ENCODE assay signal across 8 cellular contexts in genomic region chr2:85615413-85615728, GRCh38. TPM values are rescaled to one million over a fixed set of nuclear protein-coding genes. Genes with fewer than 3 reads are reported as not detected.
DNase-seq lines count a peak whose midpoint lies in the region; ATAC-seq and TF ChIP-seq lines count a peak whose summit lies in the region.

No MANE protein-coding gene starts in this region.

- peak overlapping the region in 1 of 2 experiments; percentile 42 for H2BK12ac ChIP-seq in mesenchymal stem cell (ENCODE audit: low read length in 2 of 2)

- no peak overlapping the region for H3K4me2 ChIP-seq in mesenchymal stem cell (ENCODE audit: low read length, poor library complexity, severe bottlenecking)

- no peak for TF ChIP-seq POLR2A in upper lobe of left lung (IDR thresholded peaks at IDR 0.05)

- intact Hi-C loops in Right ventricle myocardium inferior (cut with DNase I) = no loop called here
- intact Hi-C loops in activated T-helper 2 cell treated with anti-CD3 and anti-CD28 coated beads, Interferon-gamma antibody, Interleukin-2, Interleukin-4, amounts not matched to agents 10 μg/mL and 5 μg/mL and 100 μg/mL, durations not matched to agents 14 hours and 24 hours and 36 hours (cut with micrococcal nuclease) = loop anchor here (5.0 to 10.0 kb wide), 2 partner anchors 492 to 579 kb away; partner anchors contain the start of genes IMMT, MRPL35, POLR1A and PTCD3

- no peak for TF ChIP-seq EP300 in upper lobe of left lung (IDR thresholded peaks at IDR 0.05)

- peaks cover 27% of the 10 kb centered on the region for H3K36me3 Mint-ChIP-seq in activated T-helper 2 cell treated with anti-CD3 and anti-CD28 coated beads, Interferon-gamma antibody, Interleukin-2, Interleukin-4, amounts not matched to agents 10 μg/mL and 5 μg/mL and 100 μg/mL, durations not matched to agents 14 hours and 24 hours and 36 hours (ENCODE audit: low read depth)

- H3K18ac ChIP-seq in mesenchymal stem cell (ENCODE audit: low read depth in 1 of 2, low read length in 2 of 2) = no peak overlapping the region

- H3K4me1 ChIP-seq in cardiac muscle cell (ENCODE audit: low read depth) = peaks cover 10% of the 10 kb centered on the region
- H3K4me1 ChIP-seq in mucosa of stomach (ENCODE audit: control insufficient read depth, insufficient read depth, low read length) = peaks cover 10% of the 10 kb centered on the region
- peaks cover 32 to 54% (median 36%) of the 10 kb centered on the region in 4 donors for H3K4me1 ChIP-seq in upper lobe of left lung
- peaks cover 13% of the 10 kb centered on the region for H3K4me1 ChIP-seq in mesenchymal stem cell (ENCODE audit: control insufficient read depth, insufficient read depth, low read depth, low read length)

- H2BK15ac ChIP-seq in mesenchymal stem cell (ENCODE audit: low read depth, poor library complexity, severe bottlenecking) = no peak overlapping the region

- DNase-seq in cardiac muscle cell (ENCODE audit: low read depth in 1 of 2, low spot score in 1 of 2) (no peak), Right ventricle myocardium inferior (ENCODE audit: missing footprints) (no peak), upper lobe of left lung (no peak), mesenchymal stem cell (no peak), cerebellar nuclear complex (lab: John Stamatoyannopoulos, UW) (no peak)
- no peak for DNase-seq in activated T-helper 2 cell treated with anti-CD3 and anti-CD28 coated beads, Interferon-gamma antibody, Interleukin-2, Interleukin-4, amounts not matched to agents 10 μg/mL and 5 μg/mL and 100 μg/mL, durations not matched to agents 14 hours and 24 hours and 36 hours (ENCODE audit: low spot score)

- peaks cover 12% of the 10 kb centered on the region for H3K4me1 Mint-ChIP-seq in activated T-helper 2 cell treated with anti-CD3 and anti-CD28 coated beads, Interferon-gamma antibody, Interleukin-2, Interleukin-4, amounts not matched to agents 10 μg/mL and 5 μg/mL and 100 μg/mL, durations not matched to agents 14 hours and 24 hours and 36 hours (ENCODE audit: low read depth)

- no peak overlapping the region for H4K91ac ChIP-seq in mesenchymal stem cell (ENCODE audit: low read length)

- H3K9ac ChIP-seq in mucosa of stomach (ENCODE audit: low read length) (peak overlapping the region; percentile 89), mesenchymal stem cell (ENCODE audit: low read length) (no peak overlapping the region)

- peak overlapping the region in 1 of 2 experiments; percentile 50 for H3K4ac ChIP-seq in mesenchymal stem cell (ENCODE audit: low read depth in 1 of 2, low read length in 2 of 2)

- H2AK5ac ChIP-seq in mesenchymal stem cell (ENCODE audit: low read length, severe bottlenecking) = no peak overlapping the region

- no peak overlapping the region for H3K23ac ChIP-seq in mesenchymal stem cell (ENCODE audit: low read length in 2 of 2)

- H3K27me3 Mint-ChIP-seq in activated T-helper 2 cell treated with anti-CD3 and anti-CD28 coated beads, Interferon-gamma antibody, Interleukin-2, Interleukin-4, amounts not matched to agents 10 μg/mL and 5 μg/mL and 100 μg/mL, durations not matched to agents 14 hours and 24 hours and 36 hours (ENCODE audit: low read depth) = no peaks in the 10 kb centered on the region

- H2AFZ ChIP-seq in mesenchymal stem cell (ENCODE audit: low read depth, low read length) = no peak overlapping the region

- no peak overlapping the region for H4K8ac ChIP-seq in mesenchymal stem cell (ENCODE audit: low read length)

- H3K27me3 ChIP-seq in cardiac muscle cell (no peaks in the 10 kb centered on the region), mucosa of stomach (ENCODE audit: control insufficient read depth, insufficient read depth, low read length) (no peaks in the 10 kb centered on the region), upper lobe of left lung (no peaks in the 10 kb centered on the region), mesenchymal stem cell (ENCODE audit: control insufficient read depth in 1 of 2, insufficient read depth in 1 of 2, low read length in 2 of 2) (no peaks in the 10 kb centered on the region)

- peaks cover 5% of the 10 kb centered on the region for H3K36me3 ChIP-seq in cardiac muscle cell
- no peaks in the 10 kb centered on the region for H3K36me3 ChIP-seq in mucosa of stomach (ENCODE audit: control insufficient read depth, insufficient read depth, low read length)
- peaks cover 5 to 17% (median 15%) of the 10 kb centered on the region in 4 donors for H3K36me3 ChIP-seq in upper lobe of left lung
- peaks cover 10 to 17% of the 10 kb centered on the region in 2 experiments for H3K36me3 ChIP-seq in mesenchymal stem cell (ENCODE audit: control insufficient read depth in 1 of 2, insufficient read depth in 2 of 2, low read depth in 1 of 2, low read length in 2 of 2)

- no peak overlapping the region for H3K14ac ChIP-seq in mesenchymal stem cell (ENCODE audit: low read length in 2 of 2)

- H2BK120ac ChIP-seq in mesenchymal stem cell (ENCODE audit: low read depth, low read length) = no peak overlapping the region

- H3K9me3 ChIP-seq in cardiac muscle cell (ENCODE audit: low read depth) = no peaks in the 10 kb centered on the region
- H3K9me3 ChIP-seq in mucosa of stomach (ENCODE audit: control insufficient read depth, low read length) = no peaks in the 10 kb centered on the region
- no peaks in the 10 kb centered on the region for H3K9me3 ChIP-seq in upper lobe of left lung
- no peaks in the 10 kb centered on the region for H3K9me3 ChIP-seq in mesenchymal stem cell (ENCODE audit: control insufficient read depth, low read length)

- H3K4me3 ChIP-seq in cardiac muscle cell (no peak overlapping the region), mucosa of stomach (ENCODE audit: low read length) (no peak overlapping the region), upper lobe of left lung (peak overlapping the region in 2 of 4 donors; percentile 76 to 90), mesenchymal stem cell (ENCODE audit: insufficient read depth in 1 of 2, low read depth in 1 of 2, low read length in 2 of 2) (peak overlapping the region in 1 of 2 experiments; percentile 89)

- WGBS in upper lobe of left lung, 2 donors = 89 to 92% methylated on average over 17 of the region's 17 CpGs
- WGBS in mesenchymal stem cell = 94% methylated on average over 17 of the region's 17 CpGs

- peak overlapping the region; percentile 94 for H3K4me3 Mint-ChIP-seq in activated T-helper 2 cell treated with anti-CD3 and anti-CD28 coated beads, Interferon-gamma antibody, Interleukin-2, Interleukin-4, amounts not matched to agents 10 μg/mL and 5 μg/mL and 100 μg/mL, durations not matched to agents 14 hours and 24 hours and 36 hours (ENCODE audit: low read depth)

- TF ChIP-seq CTCF in cardiac muscle cell (IDR thresholded peaks at IDR 0.05; ENCODE audit: low read depth, low read length) (no peak), upper lobe of left lung (IDR thresholded peaks at IDR 0.05) (no peak)

- peaks cover 3% of the 10 kb centered on the region for H3K79me1 ChIP-seq in mesenchymal stem cell (replicated peaks; ENCODE audit: low read length, poor library complexity, severe bottlenecking)

- H2BK5ac ChIP-seq in mesenchymal stem cell (ENCODE audit: low read depth, low read length, poor library complexity, severe bottlenecking) = no peak overlapping the region

- no peak overlapping the region for H3K27ac Mint-ChIP-seq in activated T-helper 2 cell treated with anti-CD3 and anti-CD28 coated beads, Interferon-gamma antibody, Interleukin-2, Interleukin-4, amounts not matched to agents 10 μg/mL and 5 μg/mL and 100 μg/mL, durations not matched to agents 14 hours and 24 hours and 36 hours

- H3K27ac ChIP-seq in cardiac muscle cell (peak overlapping the region; percentile 85), upper lobe of left lung (peak overlapping the region; percentile 86 to 96 (median 94)), mesenchymal stem cell (ENCODE audit: low read length, poor library complexity, severe bottlenecking) (no peak overlapping the region)

- H3K9me3 Mint-ChIP-seq in activated T-helper 2 cell treated with anti-CD3 and anti-CD28 coated beads, Interferon-gamma antibody, Interleukin-2, Interleukin-4, amounts not matched to agents 10 μg/mL and 5 μg/mL and 100 μg/mL, durations not matched to agents 14 hours and 24 hours and 36 hours = no peaks in the 10 kb centered on the region

- ATAC-seq in Right ventricle myocardium inferior (no peak), upper lobe of left lung (ENCODE audit: low FRiP score in 2 of 2) (no peak), GM18520 (IDR thresholded peaks at IDR 0.05; ENCODE audit: unreplicated experiment) (no peak)

RNA-seq across cellular contexts. Expression of gene USP39, which starts 0.6 kb away (rescaled TPM):
- total RNA-seq in cardiac muscle cell = 110 and 187 TPM in 2 replicates
- 56.0 and 56.6 TPM in 2 replicates for polyA plus RNA-seq in cardiac muscle cell
- total RNA-seq in Right ventricle myocardium inferior = 30.8 TPM
- 84.1 and 90.1 TPM in 2 replicates for total RNA-seq in activated T-helper 2 cell treated with anti-CD3 and anti-CD28 coated beads, Interferon-gamma antibody, Interleukin-2, Interleukin-4, amounts not matched to agents 10 μg/mL and 5 μg/mL and 100 μg/mL, durations not matched to agents 14 hours and 24 hours and 36 hours
- total RNA-seq in upper lobe of left lung = 100 to 1,000 TPM in 1 of 6 donors, 10 to 100 TPM in 5; 36.8 to 176 (median 67.3) TPM
- polyA plus RNA-seq in mesenchymal stem cell (2013, experiment 1 of 2) = 44.6 TPM
- polyA plus RNA-seq in mesenchymal stem cell (2013, experiment 2 of 2) = 44.0 TPM

RNA-seq across cellular contexts. Expression of gene C2orf68, which starts 3.5 kb away (rescaled TPM):
- total RNA-seq in cardiac muscle cell = 32.6 and 35.5 TPM in 2 replicates
- 37.4 and 52.0 TPM in 2 replicates for polyA plus RNA-seq in cardiac muscle cell
- 26.4 TPM for total RNA-seq in Right ventricle myocardium inferior
- 34.7 and 35.6 TPM in 2 replicates for total RNA-seq in activated T-helper 2 cell treated with anti-CD3 and anti-CD28 coated beads, Interferon-gamma antibody, Interleukin-2, Interleukin-4, amounts not matched to agents 10 μg/mL and 5 μg/mL and 100 μg/mL, durations not matched to agents 14 hours and 24 hours and 36 hours
- 10 to 100 TPM; 24.6 to 46.1 (median 34.0) TPM for total RNA-seq in upper lobe of left lung
- 15.8 TPM for polyA plus RNA-seq in mesenchymal stem cell (2013, experiment 1 of 2)
- polyA plus RNA-seq in mesenchymal stem cell (2013, experiment 2 of 2) = 16.0 TPM

RNA-seq across cellular contexts. Expression of gene TMEM150A, which starts 12.9 kb away (rescaled TPM):
- total RNA-seq in cardiac muscle cell = 14.2 and 18.9 TPM in 2 replicates
- polyA plus RNA-seq in cardiac muscle cell = 31.8 and 34.0 TPM in 2 replicates
- 10.8 TPM for total RNA-seq in Right ventricle myocardium inferior
- total RNA-seq in activated T-helper 2 cell treated with anti-CD3 and anti-CD28 coated beads, Interferon-gamma antibody, Interleukin-2, Interleukin-4, amounts not matched to agents 10 μg/mL and 5 μg/mL and 100 μg/mL, durations not matched to agents 14 hours and 24 hours and 36 hours = 6.5 and 7.0 TPM in 2 replicates
- 10 to 100 TPM; 18.9 to 45.8 (median 32.0) TPM for total RNA-seq in upper lobe of left lung
- polyA plus RNA-seq in mesenchymal stem cell (2013, experiment 1 of 2) = 25.0 TPM
- polyA plus RNA-seq in mesenchymal stem cell (2013, experiment 2 of 2) = 23.9 TPM

RNA-seq across cellular contexts. Expression of gene RNF181, which starts 19.8 kb away (rescaled TPM):
- total RNA-seq in cardiac muscle cell (152 and 241 TPM in 2 replicates), Right ventricle myocardium inferior (87.8 TPM), upper lobe of left lung (100 to 1,000 TPM in 4 of 6 donors, 10 to 100 TPM in 2; 81.7 to 164 (median 108) TPM)
- polyA plus RNA-seq in cardiac muscle cell = 276 and 328 TPM in 2 replicates
- 130 and 134 TPM in 2 replicates for total RNA-seq in activated T-helper 2 cell treated with anti-CD3 and anti-CD28 coated beads, Interferon-gamma antibody, Interleukin-2, Interleukin-4, amounts not matched to agents 10 μg/mL and 5 μg/mL and 100 μg/mL, durations not matched to agents 14 hours and 24 hours and 36 hours
- 229 TPM for polyA plus RNA-seq in mesenchymal stem cell (2013, experiment 1 of 2)
- 235 TPM for polyA plus RNA-seq in mesenchymal stem cell (2013, experiment 2 of 2)

RNA-seq across cellular contexts. Expression of gene VAMP5, which starts 31.1 kb away (rescaled TPM):
- total RNA-seq in cardiac muscle cell (6.7 and 7.7 TPM in 2 replicates), Right ventricle myocardium inferior (62.1 TPM), upper lobe of left lung (100 to 1,000 TPM in 1 of 6 donors, 10 to 100 TPM in 5; 20.5 to 105 (median 44.0) TPM)
- 19.1 and 28.1 TPM in 2 replicates for polyA plus RNA-seq in cardiac muscle cell
- 41.0 and 41.3 TPM in 2 replicates for total RNA-seq in activated T-helper 2 cell treated with anti-CD3 and anti-CD28 coated beads, Interferon-gamma antibody, Interleukin-2, Interleukin-4, amounts not matched to agents 10 μg/mL and 5 μg/mL and 100 μg/mL, durations not matched to agents 14 hours and 24 hours and 36 hours
- 23.5 TPM for polyA plus RNA-seq in mesenchymal stem cell (2013, experiment 1 of 2)
- 25.7 TPM for polyA plus RNA-seq in mesenchymal stem cell (2013, experiment 2 of 2)
